ENCODE assay signal across 22 cellular contexts in genomic region chr20:47238780-47239769, GRCh38.
DNase-seq lines count a peak whose midpoint lies in the region; ATAC-seq and TF ChIP-seq lines count a peak whose summit lies in the region.
"Had no signal": no experiment of that assay in that cellular context is flagged by ENCODE, and none has a peak within 500 bp of the region (broad histone marks: within the 10 kb centered on the region; RNA-seq: fewer than 3 reads in every experiment).

No MANE protein-coding gene starts in this region.

- H3K9me1 ChIP-seq in IMR-90 (ENCODE audit: insufficient read depth, low read length) = peaks cover 21% of the 10 kb centered on the region

- no peak for ATAC-seq in IMR-90 (ENCODE audit: low read depth)
- ATAC-seq: A549, GM12878 had no signal

- H3K4me1 ChIP-seq in Caco-2 (no peaks in the 10 kb centered on the region), IMR-90 (ENCODE audit: control insufficient read depth, insufficient read depth, low read length) (peaks cover 12% of the 10 kb centered on the region)
- H3K4me1 ChIP-seq: A549 had no signal

- H2BK5ac ChIP-seq in IMR-90 (ENCODE audit: low read depth, low read length, poor library complexity, severe bottlenecking) = no peak overlapping the region

- no peak overlapping the region for H3K9ac ChIP-seq in IMR-90 (ENCODE audit: low read depth, low read length)
- H3K9ac ChIP-seq: GM23248 had no signal

- H4K8ac ChIP-seq in IMR-90 (ENCODE audit: low read depth in 2 of 2, low read length in 2 of 2) = no peak overlapping the region

- H2AK5ac ChIP-seq in IMR-90 (ENCODE audit: low read depth, low read length) = peak overlapping the region; percentile 43; the same call in 1 of the 2 replicates

- H3K4me3 ChIP-seq in Caco-2 (ENCODE audit: low read depth, low read length) (no peak overlapping the region), IMR-90 (ENCODE audit: insufficient read depth, low read depth, low read length) (no peak overlapping the region)
- H3K4me3 ChIP-seq: A549, GM12878, GM23248, MG63 had no signal

- no peak overlapping the region for H3K56ac ChIP-seq in IMR-90 (ENCODE audit: extremely low read depth, insufficient read depth, low read length)

- POLR2A ChIA-PET in Caco-2 (lab: Charles Lee) (no interaction called here), IMR-90 (lab: Charles Lee; ENCODE audit: unreplicated experiment) (no interaction called here)

- H3K36me3 Mint-ChIP-seq in Caco-2 (ENCODE audit: insufficient read depth, unreplicated experiment) (peaks cover 99% of the 10 kb centered on the region), brain (peaks cover 76% of the 10 kb centered on the region), mesothelial cell of epicardium (peaks cover 44% of the 10 kb centered on the region), HFFc6 (ENCODE audit: low read depth) (peaks cover 41% of the 10 kb centered on the region)

- H3K27ac ChIP-seq in IMR-90 (ENCODE audit: insufficient read depth, low read length) = no peak overlapping the region
- H3K27ac ChIP-seq: A549, GM23248 had no signal

- CTCF ChIA-PET in Caco-2 (lab: Charles Lee) (no interaction called here), IMR-90 (lab: Yijun Ruan, JAX) (no interaction called here)

- DNase-seq in Caco-2 (no peak), IMR-90 (no peak), mesothelial cell of epicardium (ENCODE audit: low spot score in 2 of 2, unreplicated experiment in 2 of 2) (no peak), HFFc6 (no peak), SW 1271 (lab: John Stamatoyannopoulos, UW) (no peak), SW480 (ENCODE audit: low spot score) (no peak), NCI-H774 (lab: John Stamatoyannopoulos, UW) (no peak)
- DNase-seq: CD4-positive, CD25-positive, alpha-beta regulatory T cell; DMS79; GM23248; MG63; NCI-H1048; NCI-H1417 treated with DMSO at 0.1 percent for 48 hours; NCI-H187 treated with DMSO at 0.1 percent for 48 hours; NCI-H2107; NCI-H345; NCI-H524 treated with DMSO at 0.1 percent for 48 hours; SHP77 had no signal

- no peak overlapping the region for H4K5ac ChIP-seq in IMR-90 (ENCODE audit: low read depth, low read length)

- H3K36me3 ChIP-seq in Caco-2 (ENCODE audit: control insufficient read depth, insufficient read depth, low read length) (peaks cover 28% of the 10 kb centered on the region), IMR-90 (ENCODE audit: control insufficient read depth, insufficient read depth, low read length) (peaks cover 33% of the 10 kb centered on the region)

- no peaks in the 10 kb centered on the region for H3K27me3 ChIP-seq in Caco-2 (replicated peaks; ENCODE audit: control insufficient read depth, insufficient read depth, low read length)
- no peaks in the 10 kb centered on the region for H3K27me3 ChIP-seq in IMR-90 (ENCODE audit: control insufficient read depth, insufficient read depth, low read length)
- H3K27me3 ChIP-seq: MG63 had no signal

- BruUV-seq in Caco-2 (replicated peaks; lab: Mats Ljungman, UMichigan) (no TSS peak), IMR-90 (replicated peaks; lab: Mats Ljungman, UMichigan) (no TSS peak)

- dilution Hi-C loops in IMR-90 (cut with HindIII; ENCODE audit: low sequenced_read_pairs, unreplicated experiment) = no loop called here

- H3K18ac ChIP-seq in IMR-90 (ENCODE audit: low read depth, low read length) = 0 out of 2 replicates have a peak overlapping the region, but pooled peaks have one; percentile 20

- in situ Hi-C loops in IMR-90 (cut with MboI; ENCODE audit: low sequenced_read_pairs) = no loop called here

- no peak overlapping the region for H2AK9ac ChIP-seq in IMR-90 (replicated peaks; ENCODE audit: low read depth, low read length, poor library complexity)

- H3K4ac ChIP-seq in IMR-90 (ENCODE audit: low read depth, low read length) = peak overlapping the region; percentile 39; the same call in 1 of the 2 replicates

- peak overlapping the region; percentile 40 for H3K27ac Mint-ChIP-seq in Caco-2 (ENCODE audit: unreplicated experiment)
- H3K27ac Mint-ChIP-seq in brain = peak overlapping the region in 3 of 5 experiments; percentile 36 to 97 (median 38)
- peak overlapping the region; percentile 39 for H3K27ac Mint-ChIP-seq in mesothelial cell of epicardium
- H3K27ac Mint-ChIP-seq in HFFc6 = no peak overlapping the region
- H3K27ac Mint-ChIP-seq: B cell; CD4-positive, CD25-positive, alpha-beta regulatory T cell had no signal

- no peak overlapping the region for H3K14ac ChIP-seq in IMR-90 (replicated peaks; ENCODE audit: low read depth, low read length)

- TF ChIP-seq CTCF in Caco-2 (IDR thresholded peaks at IDR 0.05; ENCODE audit: insufficient read depth in 1 of 2, low read depth in 1 of 2, low read length in 1 of 2, severe bottlenecking in 1 of 2, unreplicated experiment in 1 of 2) (no peak), IMR-90 (conservative IDR thresholded peaks at IDR 0.05; ENCODE audit: low read depth, low read length) (no peak), brain (conservative IDR thresholded peaks at IDR 0.05) (no peak), mesothelial cell of epicardium (IDR thresholded peaks at IDR 0.05; ENCODE audit: unreplicated experiment) (no peak), HFFc6 (IDR thresholded peaks at IDR 0.05) (no peak)

- no peak overlapping the region for H3K4me2 ChIP-seq in IMR-90 (ENCODE audit: low read depth, low read length)
- H3K4me2 ChIP-seq: A549 had no signal

- H2BK120ac ChIP-seq in IMR-90 (ENCODE audit: low read depth, low read length) = no peak overlapping the region

- H4K91ac ChIP-seq in IMR-90 (ENCODE audit: insufficient read depth, low read depth, low read length) = peak overlapping the region; percentile 23; the same call in 1 of the 2 replicates

- no peak overlapping the region for H3K4me3 Mint-ChIP-seq in Caco-2 (ENCODE audit: unreplicated experiment)
- no peak overlapping the region for H3K4me3 Mint-ChIP-seq in brain
- no peak overlapping the region for H3K4me3 Mint-ChIP-seq in mesothelial cell of epicardium
- H3K4me3 Mint-ChIP-seq in HFFc6 = no peak overlapping the region
- H3K4me3 Mint-ChIP-seq: B cell; CD4-positive, CD25-positive, alpha-beta regulatory T cell had no signal

- 93% methylated on average over 26 of the region's 51 CpGs; no CpG with 5 or more reads in 1 of the 2 experiments for WGBS in IMR-90 (ENCODE audit: extremely low coverage in 2 of 2, insufficient read length in 1 of 2), 2 experiments

- no peak overlapping the region; the same call in 2 of the 3 replicates for H2BK15ac ChIP-seq in IMR-90 (ENCODE audit: low read depth, low read length)

- H3K4me1 Mint-ChIP-seq in Caco-2 (ENCODE audit: low read depth, unreplicated experiment) (no peaks in the 10 kb centered on the region), brain (peaks cover 22% of the 10 kb centered on the region), mesothelial cell of epicardium (peaks cover 23% of the 10 kb centered on the region), HFFc6 (ENCODE audit: low read depth) (peaks cover 7% of the 10 kb centered on the region; the same call in 1 of the 2 replicates)
- H3K4me1 Mint-ChIP-seq: B cell had no signal

- peaks cover 3% of the 10 kb centered on the region for H4K20me1 ChIP-seq in IMR-90 (ENCODE audit: insufficient read depth, low read length)

- H3K9me3 ChIP-seq in Caco-2 (no peaks in the 10 kb centered on the region), IMR-90 (ENCODE audit: control insufficient read depth, insufficient read depth, low read length) (no peaks in the 10 kb centered on the region)
- H3K9me3 ChIP-seq: A549, MG63 had no signal

- no peak for TF ChIP-seq POLR2A in IMR-90 (IDR thresholded peaks at IDR 0.05; ENCODE audit: low read depth, low read length)

- H3K9me3 Mint-ChIP-seq in Caco-2 (ENCODE audit: unreplicated experiment) (no peaks in the 10 kb centered on the region), brain (peaks cover 0 to 2% (median 0%) of the 10 kb centered on the region in 5 experiments), mesothelial cell of epicardium (no peaks in the 10 kb centered on the region), HFFc6 (no peaks in the 10 kb centered on the region)
- H3K9me3 Mint-ChIP-seq: CD4-positive, CD25-positive, alpha-beta regulatory T cell had no signal

- no peaks in the 10 kb centered on the region for H3K27me3 Mint-ChIP-seq in Caco-2 (ENCODE audit: insufficient read depth, unreplicated experiment)
- H3K27me3 Mint-ChIP-seq in brain = no peaks in the 10 kb centered on the region
- no peaks in the 10 kb centered on the region for H3K27me3 Mint-ChIP-seq in mesothelial cell of epicardium (ENCODE audit: low read depth)
- H3K27me3 Mint-ChIP-seq in HFFc6 (ENCODE audit: insufficient read depth) = no peaks in the 10 kb centered on the region
- H3K27me3 Mint-ChIP-seq: B cell; CD4-positive, CD25-positive, alpha-beta regulatory T cell had no signal

- peaks cover 30 to 54% of the 10 kb centered on the region in 2 experiments for H3K79me1 ChIP-seq in IMR-90 (ENCODE audit: low read depth in 1 of 2, low read length in 2 of 2)

- H2AFZ ChIP-seq in IMR-90 (replicated peaks; ENCODE audit: low read length, poor library complexity) = no peak overlapping the region
- H2AFZ ChIP-seq: GM23248 had no signal

- TF ChIP-seq RAD21 in IMR-90 (IDR thresholded peaks at IDR 0.05; ENCODE audit: low read length) = no peak

- intact Hi-C loops in Caco-2 (cut with micrococcal nuclease; ENCODE audit: unreplicated experiment) (no loop called here), IMR-90 (cut with micrococcal nuclease) (no loop called here)

- no peak overlapping the region; the same call in 1 of the 2 replicates for H3K23ac ChIP-seq in IMR-90 (ENCODE audit: low read depth, low read length)

- H2BK20ac ChIP-seq in IMR-90 (ENCODE audit: low read depth, low read length) = peak overlapping the region; percentile 62

TF ChIP-seq in IMR-90, 13 proteins besides CTCF, POLR2A, EP300 and RAD21:
- no peak for TF ChIP-seq CHD1 (IDR thresholded peaks at IDR 0.05; ENCODE audit: low read depth, low read length)
TF ChIP-seq in IMR-90: peak in this region for 0.
